Comparison of ENCODE assay signal across 9 cellular contexts in the genomic region with DNA sequence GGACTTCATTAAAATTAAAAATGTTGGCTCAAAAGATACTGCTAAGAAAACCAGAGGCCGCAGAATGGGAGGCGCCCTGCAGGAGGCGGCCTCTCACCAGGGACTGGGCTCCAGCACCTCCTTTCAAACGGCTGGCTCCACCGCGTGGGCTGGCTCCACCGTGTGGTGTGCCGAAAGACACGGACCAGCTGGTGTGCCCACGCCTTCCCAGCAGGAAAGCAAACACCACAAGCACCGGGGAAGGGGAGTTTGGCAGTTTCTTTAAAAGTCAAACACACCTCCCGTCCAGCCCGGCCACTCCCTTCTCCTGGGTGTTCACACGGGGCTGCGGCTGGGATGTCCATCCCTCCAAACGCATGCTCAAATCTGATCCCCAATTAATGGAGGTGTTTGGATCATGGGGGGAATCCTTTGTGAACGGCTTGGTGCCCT. TPM values are rescaled to one million over a fixed set of nuclear protein-coding genes. Genes with fewer than 3 reads are reported as not detected.
DNase-seq lines count a peak whose midpoint lies in the region; ATAC-seq and TF ChIP-seq lines count a peak whose summit lies in the region.
"Had no signal": no experiment of that assay in that cellular context is flagged by ENCODE, and none has a peak within 500 bp of the region (broad histone marks: within the 10 kb centered on the region; RNA-seq: fewer than 3 reads in every experiment).

No MANE protein-coding gene starts in this region.

- ATAC-seq in GM18907 (IDR thresholded peaks at IDR 0.05; ENCODE audit: unreplicated experiment) = no peak

- H3K4me3 ChIP-seq in fibroblast of lung (replicated peaks in 1 of 4; ENCODE audit: control extremely low read depth in 1 of 4, insufficient read depth in 1 of 4, low read depth in 3 of 4, low read length in 4 of 4) (no peak overlapping the region), osteoblast (ENCODE audit: insufficient read depth, low read length) (peak overlapping the region; percentile 30), vagina (no peak overlapping the region)

- peak; percentile 63 to 75 for TF ChIP-seq CTCF in fibroblast of lung (conservative IDR thresholded peaks at IDR 0.05 in 1 of 2, IDR thresholded peaks at IDR 0.05 in 1 of 2; ENCODE audit: low read depth in 1 of 2, low read length in 2 of 2)
- peak; percentile 52 for TF ChIP-seq CTCF in osteoblast (IDR thresholded peaks at IDR 0.05; ENCODE audit: extremely low read depth, low read depth, low read length)
- TF ChIP-seq CTCF in vagina (IDR thresholded peaks at IDR 0.05) = peak; percentile 15 to 55 (median 40)

- intact Hi-C loops in vagina (cut with DNase I) = no loop called here

- H3K4me3 Mint-ChIP-seq in activated T-cell treated with anti-CD3 and anti-CD28 coated beads, Interleukin-2, amount 50 U/mL, for 24 hours = no peak overlapping the region

- no peaks in the 10 kb centered on the region for H3K79me2 ChIP-seq in fibroblast of lung (ENCODE audit: control insufficient read depth, insufficient read depth, low read length)
- H3K79me2 ChIP-seq in osteoblast (ENCODE audit: insufficient read depth, low read length) = no peaks in the 10 kb centered on the region

- peaks cover 11% of the 10 kb centered on the region for H3K4me1 Mint-ChIP-seq in activated T-cell treated with anti-CD3 and anti-CD28 coated beads, Interleukin-2, amount 50 U/mL, for 24 hours (ENCODE audit: low read depth)

- H3K27me3 Mint-ChIP-seq in activated T-cell treated with anti-CD3 and anti-CD28 coated beads, Interleukin-2, amount 50 U/mL, for 24 hours = no peaks in the 10 kb centered on the region

- peaks cover 67% of the 10 kb centered on the region for H3K36me3 Mint-ChIP-seq in activated T-cell treated with anti-CD3 and anti-CD28 coated beads, Interleukin-2, amount 50 U/mL, for 24 hours (ENCODE audit: low read depth)

- peak overlapping the region; percentile 74 for H3K27ac Mint-ChIP-seq in activated T-cell treated with anti-CD3 and anti-CD28 coated beads, Interleukin-2, amount 50 U/mL, for 24 hours

- H3K27ac ChIP-seq in fibroblast of lung (ENCODE audit: insufficient read depth, low read length) (no peak overlapping the region), osteoblast (ENCODE audit: low read depth, low read length) (no peak overlapping the region), vagina (no peak overlapping the region)

- peak overlapping the region; percentile 59 for H2AFZ ChIP-seq in fibroblast of lung (ENCODE audit: low read length)
- H2AFZ ChIP-seq in osteoblast (ENCODE audit: low read length) = peak overlapping the region; percentile 69

- H3K4me1 ChIP-seq in fibroblast of lung (ENCODE audit: control insufficient read depth, extremely low read depth, insufficient read depth, low read length) (peaks cover 3% of the 10 kb centered on the region), osteoblast (ENCODE audit: insufficient read depth, low read length) (peaks cover 3% of the 10 kb centered on the region), vagina (no peaks in the 10 kb centered on the region)
- H3K4me1 ChIP-seq: Caco-2 had no signal

- H3K9me3 ChIP-seq in fibroblast of lung (ENCODE audit: control insufficient read depth, insufficient read depth, low read depth, low read length) = no peaks in the 10 kb centered on the region
- no peaks in the 10 kb centered on the region for H3K9me3 ChIP-seq in osteoblast (ENCODE audit: low read depth, low read length)
- no peaks in the 10 kb centered on the region for H3K9me3 ChIP-seq in vagina
- H3K9me3 ChIP-seq: Caco-2 had no signal

- H3K36me3 ChIP-seq in fibroblast of lung (ENCODE audit: control insufficient read depth, insufficient read depth, low read length) (peaks cover 10% of the 10 kb centered on the region), osteoblast (ENCODE audit: insufficient read depth, low read length) (peaks cover 25% of the 10 kb centered on the region), vagina (peaks cover 0 to 39% of the 10 kb centered on the region in 2 donors)

- H3K9me3 Mint-ChIP-seq in activated T-cell treated with anti-CD3 and anti-CD28 coated beads, Interleukin-2, amount 50 U/mL, for 24 hours = no peaks in the 10 kb centered on the region

- TF ChIP-seq POLR2A in vagina (IDR thresholded peaks at IDR 0.05) = no peak

- no peaks in the 10 kb centered on the region for H3K27me3 ChIP-seq in fibroblast of lung (ENCODE audit: control insufficient read depth, insufficient read depth, low read length)
- no peaks in the 10 kb centered on the region for H3K27me3 ChIP-seq in osteoblast (ENCODE audit: insufficient read depth, low read length)
- H3K27me3 ChIP-seq in vagina = no peaks in the 10 kb centered on the region

- no peak overlapping the region for H3K9ac ChIP-seq in fibroblast of lung (ENCODE audit: insufficient read depth, low read length)

- no peak overlapping the region for H3K4me2 ChIP-seq in fibroblast of lung (ENCODE audit: extremely low read depth, insufficient read depth, low read length)
- peak overlapping the region; percentile 51 for H3K4me2 ChIP-seq in osteoblast (ENCODE audit: insufficient read depth, low read length)

- DNase-seq in NCI-H510A treated with DMSO at 0.1 percent for 48 hours (lab: John Stamatoyannopoulos, UW) (peak; percentile 32), NCI-H510A (lab: John Stamatoyannopoulos, UW) (no peak), NCI-H524 (lab: John Stamatoyannopoulos, UW) (peak; percentile 70 to 83), fibroblast of lung (ENCODE audit: low read depth in 2 of 2) (peak; percentile 71 to 89), osteoblast (ENCODE audit: insufficient read length, low spot score, missing footprints) (peak; percentile 98), vagina (ENCODE audit: extremely low spot score in 2 of 2) (no peak)
- peak; percentile 53 for DNase-seq in activated T-cell treated with anti-CD3 and anti-CD28 coated beads, Interleukin-2, amount 50 U/mL, for 24 hours

- H4K20me1 ChIP-seq in fibroblast of lung (ENCODE audit: control insufficient read depth, extremely low read depth, insufficient read depth, low read length) (no peaks in the 10 kb centered on the region), osteoblast (ENCODE audit: insufficient read depth, low read length) (no peaks in the 10 kb centered on the region)

RNA-seq across cellular contexts. Expression of a gene that starts 13.9 kb away (rescaled TPM):
- 29.8 and 47.4 TPM in 2 replicates for total RNA-seq in fibroblast of lung
- 18.4 and 24.0 TPM in 2 replicates for polyA plus RNA-seq in fibroblast of lung
- 22.2 and 29.2 TPM in 2 replicates for polyA plus RNA-seq in fibroblast of lung (2012)
- 20.9 and 60.4 TPM in 2 replicates for polyA minus RNA-seq in fibroblast of lung (ENCODE audit: low replicate concordance)
- 28.9 and 32.9 TPM in 2 replicates for total RNA-seq in osteoblast
- 71.5 TPM for total RNA-seq in vagina

RNA-seq across cellular contexts. Expression of a gene that starts 14.3 kb away (rescaled TPM):
- total RNA-seq in fibroblast of lung = 66.0 and 78.3 TPM in 2 replicates
- 28.3 and 37.4 TPM in 2 replicates for polyA plus RNA-seq in fibroblast of lung
- polyA plus RNA-seq in fibroblast of lung (2012) = 33.5 and 45.4 TPM in 2 replicates
- 9.3 and 15.9 TPM in 2 replicates for polyA minus RNA-seq in fibroblast of lung (ENCODE audit: low replicate concordance)
- total RNA-seq in osteoblast = 63.1 and 72.7 TPM in 2 replicates
- total RNA-seq in vagina = 53.5 TPM

RNA-seq across cellular contexts. Expression of a gene that starts 19.2 kb away (rescaled TPM):
- total RNA-seq in fibroblast of lung (not detected in 2 replicates), osteoblast (not detected in 2 replicates), vagina (not detected)
- polyA plus RNA-seq in fibroblast of lung = not detected in 2 replicates
- not detected in 2 replicates for polyA plus RNA-seq in fibroblast of lung (2012)
- not detected in 2 replicates for polyA minus RNA-seq in fibroblast of lung (ENCODE audit: low replicate concordance)
- total RNA-seq: Caco-2 had no signal

RNA-seq across cellular contexts. Expression of a gene that starts 30.0 kb away (rescaled TPM):
- total RNA-seq in fibroblast of lung = 43.6 and 49.3 TPM in 2 replicates
- 13.5 and 18.1 TPM in 2 replicates for polyA plus RNA-seq in fibroblast of lung
- 29.5 and 48.9 TPM in 2 replicates for polyA plus RNA-seq in fibroblast of lung (2012)
- polyA minus RNA-seq in fibroblast of lung (ENCODE audit: low replicate concordance) = 7.8 and 12.7 TPM in 2 replicates
- 45.4 and 56.1 TPM in 2 replicates for total RNA-seq in osteoblast
- 40.8 TPM for total RNA-seq in vagina

RNA-seq across cellular contexts. Expression of a gene that starts 30.4 kb away (rescaled TPM):
- total RNA-seq in fibroblast of lung = 30.6 and 32.7 TPM in 2 replicates
- 7.7 and 9.6 TPM in 2 replicates for polyA plus RNA-seq in fibroblast of lung
- polyA plus RNA-seq in fibroblast of lung (2012) = 12.5 and 13.8 TPM in 2 replicates
- polyA minus RNA-seq in fibroblast of lung (ENCODE audit: low replicate concordance) = 7.9 and 12.9 TPM in 2 replicates
- 33.6 and 42.3 TPM in 2 replicates for total RNA-seq in osteoblast
- total RNA-seq in vagina = 75.9 TPM

Comparison
In these comparisons a context has a peak if more than half of its experiments do, and no peak if none do; other contexts are left out.
1. DNase-seq: peak in NCI-H510A treated with DMSO at 0.1 percent for 48 hours (single experiment), NCI-H524 (2 of 2), activated T-cell treated with anti-CD3 and anti-CD28 coated beads, Interleukin-2, amount 50 U/mL, for 24 hours (single experiment), fibroblast of lung (2 of 2) and osteoblast (single experiment); none in NCI-H510A (single experiment) and vagina (0 of 2).
2. Peak in every context shown above with its lines, with median percentiles within 50 percentile points of each other: CTCF ChIP-seq.